ENCODE assay signal across 1 cellular context in the genomic region with DNA sequence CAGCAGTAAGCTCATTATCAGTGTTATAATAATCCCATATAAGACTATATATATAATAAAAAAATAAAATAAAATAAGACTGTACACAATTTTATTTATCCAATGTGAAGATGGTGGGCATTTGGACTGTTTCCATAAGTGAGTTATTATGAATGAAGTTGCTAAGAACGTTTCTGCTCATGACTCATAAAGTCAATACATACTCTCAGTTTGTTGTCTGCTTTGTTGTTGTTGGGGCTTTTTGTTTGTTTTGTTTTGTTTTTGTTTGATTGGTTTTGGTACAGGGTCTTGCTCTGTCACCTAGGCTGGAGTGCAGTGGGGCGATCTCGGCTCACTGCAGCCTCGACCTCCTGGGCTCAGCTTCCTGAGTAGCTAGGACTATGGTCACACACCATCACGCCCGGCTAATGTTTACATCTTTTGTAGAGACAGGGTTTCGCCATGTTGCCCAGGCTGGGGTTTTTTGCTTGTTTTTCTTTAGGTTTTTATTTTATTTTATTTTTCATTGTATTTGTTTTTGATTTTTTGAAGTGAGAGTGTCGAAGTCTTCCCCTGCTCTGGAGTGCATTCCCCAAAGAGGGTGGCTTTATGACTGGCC.
A peak's percentile ranks its signal among the peaks of the same experiment; 100 is the strongest.
TF ChIP-seq lines count a peak whose summit lies in the region.

No MANE protein-coding gene starts in this region.

TF ChIP-seq in HepG2, 621 proteins besides CTCF, POLR2A, EP300 and RAD21:
- TF ChIP-seq KDM5A (IDR thresholded peaks at IDR 0.05; ENCODE audit: borderline replicate concordance, low read length) (peak; percentile 17; the same call in 1 of the 2 replicates), KAT7 (CRISPR knock-in tag; IDR thresholded peaks at IDR 0.05; ENCODE audit: borderline replicate concordance) (0 out of 2 replicates have a peak, but pooled peaks have one; percentile 7), KDM3A (CRISPR knock-in tag; IDR thresholded peaks at IDR 0.05; ENCODE audit: low read depth) (0 out of 2 replicates have a peak, but pooled peaks have one; percentile 7), FOXA1 (IDR thresholded peaks at IDR 0.05) (0 out of 2 replicates have a peak, but pooled peaks have one; percentile 35), FOXA1 (CRISPR knock-in tag; IDR thresholded peaks at IDR 0.05) (no peak), ZSCAN31 (CRISPR knock-in tag; IDR thresholded peaks at IDR 0.05; ENCODE audit: low read depth) (0 out of 2 replicates have a peak, but pooled peaks have one; percentile 5), ZNF501 (CRISPR knock-in tag; IDR thresholded peaks at IDR 0.05) (peak; percentile 84; the same call in 1 of the 2 replicates), ZNF891 (CRISPR knock-in tag; IDR thresholded peaks at IDR 0.05) (no peak), MZF1 (CRISPR knock-in tag; IDR thresholded peaks at IDR 0.05; ENCODE audit: borderline replicate concordance) (no peak), FOSL2 (CRISPR knock-in tag; IDR thresholded peaks at IDR 0.05) (peak; percentile 38), ZNF607 (CRISPR knock-in tag; IDR thresholded peaks at IDR 0.05; ENCODE audit: borderline replicate concordance) (0 out of 2 replicates have a peak, but pooled peaks have one; percentile 14), ZEB1 (IDR thresholded peaks at IDR 0.05; ENCODE audit: insufficient replicate concordance, low read depth) (peak; percentile 18), FOXP1 (IDR thresholded peaks at IDR 0.05) (peak; percentile 95), FOXP1 (CRISPR knock-in tag; IDR thresholded peaks at IDR 0.05) (peak; percentile 34), ZNF350 (CRISPR knock-in tag; IDR thresholded peaks at IDR 0.05; ENCODE audit: borderline replicate concordance, low read depth) (no peak), FOXM1 (CRISPR knock-in tag; IDR thresholded peaks at IDR 0.05) (no peak)
